In genomic region chr7:92631830-92632487, GRCh38 we compare ENCODE assay signal across 10 cellular contexts. TPM values are rescaled to one million over a fixed set of nuclear protein-coding genes. Genes with fewer than 3 reads are reported as not detected.
DNase-seq lines count a peak whose midpoint lies in the region; ATAC-seq and TF ChIP-seq lines count a peak whose summit lies in the region.
"Had no signal": no experiment of that assay in that cellular context is flagged by ENCODE, and none has a peak within 500 bp of the region (broad histone marks: within the 10 kb centered on the region; RNA-seq: fewer than 3 reads in every experiment).

No MANE protein-coding gene starts in this region.

- no peaks in the 10 kb centered on the region for H3K27me3 Mint-ChIP-seq in nephron (ENCODE audit: low read depth)

- TF ChIP-seq CTCF in Panc1 (IDR thresholded peaks at IDR 0.05) (no peak), nephron (IDR thresholded peaks at IDR 0.05; ENCODE audit: unreplicated experiment in 3 of 3) (no peak)

- peaks cover 30% of the 10 kb centered on the region for H3K4me1 Mint-ChIP-seq in nephron

- intact Hi-C loops in Panc1 (cut with micrococcal nuclease; ENCODE audit: unreplicated experiment) = no loop called here

- no peak for DNase-seq in activated CD4-positive, CD25-positive, alpha-beta regulatory T cell treated with anti-CD3 and anti-CD28 coated beads, Interleukin-2, amount 50 U/mL, for 72 hours
- no peak for DNase-seq in Panc1 (ENCODE audit: low read depth, low spot score)
- DNase-seq in G401 (ENCODE audit: low spot score) = no peak
- DNase-seq in stimulated activated CD4-positive, alpha-beta T cell treated with anti-CD3 and anti-CD28 coated beads, Interleukin-4, amount 100 ng/mL, for 1 hour = no peak
- no peak for DNase-seq in medulla oblongata (ENCODE audit: extremely low spot score)
- DNase-seq: 8988T had no signal

- no peaks in the 10 kb centered on the region for H3K27me3 ChIP-seq in Panc1 (ENCODE audit: control insufficient read depth, insufficient read depth, low read length)
- H3K27me3 ChIP-seq: neutrophil had no signal

- H3K4me3 Mint-ChIP-seq in nephron = no peak overlapping the region

- H3K9me3 Mint-ChIP-seq in nephron = peaks cover 3% of the 10 kb centered on the region

- peaks cover 30% of the 10 kb centered on the region for H3K4me1 ChIP-seq in Panc1 (ENCODE audit: control insufficient read depth, insufficient read depth, low read length)

- peak overlapping the region; percentile 71 for H3K27ac ChIP-seq in Panc1 (ENCODE audit: low read length)
- H3K27ac ChIP-seq: neutrophil had no signal

- POLR2A ChIA-PET in Panc1 (lab: Charles Lee) = no interaction called here

- in situ Hi-C loops in Panc1 (cut with HindIII; ENCODE audit: low pct_unique_long_range_greater_than_20kb, low sequenced_read_pairs) (no loop called here), G401 (cut with HindIII; ENCODE audit: low sequenced_read_pairs) (no loop called here)

- H3K36me3 ChIP-seq in Panc1 (ENCODE audit: control insufficient read depth, insufficient read depth, low read length) = no peaks in the 10 kb centered on the region
- H3K36me3 ChIP-seq: neutrophil had no signal

- peak; percentile 4 to 12 for ATAC-seq in activated CD4-positive, CD25-positive, alpha-beta regulatory T cell treated with anti-CD3 and anti-CD28 coated beads, Interleukin-2, amount 50 U/mL, for 24 hours
- ATAC-seq in HG02642 (IDR thresholded peaks at IDR 0.05; ENCODE audit: poor library complexity, unreplicated experiment) (peak; percentile 16), Panc1 (no peak)

- H3K27ac Mint-ChIP-seq in nephron = peak overlapping the region in 2 of 3 experiments; percentile 16 to 45

- no TSS peak for BruUV-seq in Panc1 (replicated peaks; lab: Mats Ljungman, UMichigan)

- peaks cover 23% of the 10 kb centered on the region for H3K36me3 Mint-ChIP-seq in nephron (ENCODE audit: low read depth)

- H3K4me3 ChIP-seq in Panc1 (ENCODE audit: low read depth in 2 of 2, low read length in 2 of 2) = no peak overlapping the region

- peaks cover 11% of the 10 kb centered on the region; the same call in 1 of the 2 replicates for H3K9me3 ChIP-seq in Panc1 (ENCODE audit: control insufficient read depth, insufficient read depth, low read depth, low read length)
- H3K9me3 ChIP-seq: neutrophil had no signal

- CTCF ChIA-PET in Panc1 (lab: Charles Lee) = no interaction called here

RNA-seq across cellular contexts. Expression of gene FAM133B, which starts 41.8 kb away (rescaled TPM):
- 27.7 TPM for total RNA-seq in Panc1 (2021; ENCODE audit: unreplicated experiment)
- polyA plus RNA-seq in Panc1 (2012; ENCODE audit: insufficient read length) = 20.2 TPM
- total RNA-seq in G401 (2014; rRNA removed; shearing (Covaris generic)) = 11.5 and 19.3 TPM in 2 replicates
